In the genomic region with DNA sequence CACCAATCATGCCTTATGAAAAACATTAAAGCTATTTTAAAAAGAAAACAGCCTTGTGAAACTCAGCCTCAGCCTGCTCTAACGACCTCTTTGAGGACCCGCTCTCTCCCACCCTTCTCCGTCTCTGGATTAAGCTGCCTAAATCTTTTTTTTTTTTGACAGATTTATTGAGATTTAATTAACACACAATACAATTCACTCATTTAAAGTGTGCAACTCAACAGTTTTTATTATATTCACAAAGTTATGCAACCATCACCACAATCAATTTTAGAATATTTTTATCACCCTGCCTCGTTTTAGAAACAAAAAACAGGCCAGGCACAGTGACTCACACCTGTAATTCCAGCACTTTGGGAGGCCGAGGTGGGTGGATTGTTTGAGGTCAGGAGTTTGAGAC, we compare ENCODE assay signal across 20 cellular contexts.
"Had no signal": no experiment of that assay in that cellular context is flagged by ENCODE, and none has a peak within 500 bp of the region (broad histone marks: within the 10 kb centered on the region; RNA-seq: fewer than 3 reads in every experiment).

No MANE protein-coding gene starts in this region.

- H3K4me3 ChIP-seq: hepatocyte, left ventricle myocardium inferior, lower lobe of right lung, neural progenitor cell, skin epidermis, stomach, thoracic aorta had no signal

- H3K27me3 ChIP-seq: hepatocyte, neural progenitor cell, stomach had no signal

- H3K9ac ChIP-seq: neural progenitor cell, parathyroid adenoma had no signal

- DNase-seq: cortex of kidney; erythroblast; foreskin melanocyte; kidney; left cardiac atrium; left ventricle myocardium inferior; lower lobe of right lung; midbrain; stimulated activated CD4-positive, alpha-beta T cell treated with anti-CD3 and anti-CD28 coated beads, Interleukin-12 subunit alpha, Interleukin-12 subunit beta, amount 100 ng/mL, for 4 hours; stimulated activated naive CD4-positive, alpha-beta T cell; stomach; substantia nigra; trophoblast cell had no signal

- ATAC-seq: left cardiac atrium; lower lobe of right lung; natural killer cell treated with Interleukin-12 subunit alpha and Interleukin-12 subunit beta and Interleukin-15 and Interleukin-18, amount 100 ng/mL, for 72 hours; sciatic nerve had no signal

- H2AFZ ChIP-seq: hepatocyte, neural progenitor cell, parathyroid adenoma had no signal

- H3K36me3 ChIP-seq: neural progenitor cell had no signal

- H3K4me1 ChIP-seq: lower lobe of right lung, neural progenitor cell, parathyroid adenoma had no signal

- H3K4me2 ChIP-seq: hepatocyte, neural progenitor cell had no signal

- H3K9me3 ChIP-seq: left ventricle myocardium inferior, lower lobe of right lung, stomach, thoracic aorta had no signal

- H3K27ac ChIP-seq: hepatocyte, left ventricle myocardium inferior, lower lobe of right lung, neural progenitor cell, parathyroid adenoma, skin epidermis, stomach, thoracic aorta had no signal
